12 cellular contexts compared by ENCODE assay signal in the genomic region with DNA sequence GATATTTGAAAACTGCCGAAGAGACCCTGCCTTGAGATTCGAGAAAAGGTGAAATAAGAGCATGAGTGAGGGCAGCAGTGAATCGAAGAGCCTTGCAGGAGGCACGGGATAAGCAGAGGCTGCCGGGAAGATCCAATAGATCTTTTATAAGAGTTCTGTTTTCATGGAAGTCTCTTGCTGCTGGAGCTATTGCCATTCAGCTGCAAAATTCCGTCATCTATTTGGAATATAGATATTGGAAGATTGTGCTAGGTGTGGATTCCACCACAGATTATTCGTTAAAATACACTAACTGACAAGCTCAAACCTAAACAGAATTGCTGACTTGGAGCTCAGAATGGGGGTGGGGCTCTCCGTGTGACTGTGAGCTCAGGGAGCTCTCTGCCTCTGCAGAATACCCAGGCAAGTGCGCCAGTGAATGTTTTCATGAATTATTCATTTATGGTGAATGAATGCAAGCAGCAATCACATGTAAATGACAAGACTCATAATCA.
DNase-seq lines count a peak whose midpoint lies in the region; ATAC-seq, FAIRE-seq and TF ChIP-seq lines count a peak whose summit lies in the region.
"Had no signal": no experiment of that assay in that cellular context is flagged by ENCODE, and none has a peak within 500 bp of the region (broad histone marks: within the 10 kb centered on the region; RNA-seq: fewer than 3 reads in every experiment).

No MANE protein-coding gene starts in this region.

- H3K9ac ChIP-seq in colonic mucosa (ENCODE audit: low read depth in 2 of 2, low read length in 2 of 2) = no peak overlapping the region

- TF ChIP-seq CTCF in colonic mucosa (IDR thresholded peaks at IDR 0.05) (no peak), pancreas (IDR thresholded peaks at IDR 0.05) (no peak), esophagus squamous epithelium (IDR thresholded peaks at IDR 0.05) (no peak), lower lobe of right lung (IDR thresholded peaks at IDR 0.05) (no peak)

- intact Hi-C loops in colonic mucosa (cut with DNase I) = no loop called here
- intact Hi-C loops in pancreas (cut with DNase I) = no loop called here
- intact Hi-C loops in esophagus squamous epithelium (cut with DNase I) = no loop called here
- intact Hi-C loops in lower lobe of right lung (cut with DNase I) = no loop called here

- 37 to 63% methylated on average over 9 of the region's 9 CpGs for WGBS in pancreas, 2 donors
- WGBS in esophagus squamous epithelium, 2 donors = 67 to 70% methylated on average over 9 of the region's 9 CpGs

- H3K27ac ChIP-seq in colonic mucosa (peak overlapping the region; percentile 29), temporal lobe (ENCODE audit: low read depth, low read length) (peak overlapping the region; percentile 78), pancreas (no peak overlapping the region), esophagus squamous epithelium (peak overlapping the region in 2 of 4 donors; percentile 30 to 62), lower lobe of right lung (no peak overlapping the region)
- H3K27ac ChIP-seq: cardiac muscle cell, heart right ventricle had no signal

- peak; percentile 36 for DNase-seq in NCI-H1436 (lab: John Stamatoyannopoulos, UW)
- no peak for DNase-seq in colonic mucosa
- peak; percentile 79 for DNase-seq in midbrain (lab: John Stamatoyannopoulos, UW)
- no peak for DNase-seq in pancreas
- no peak for DNase-seq in esophagus squamous epithelium (lab: John Stamatoyannopoulos, UW)
- no peak for DNase-seq in lower lobe of right lung
- DNase-seq: heart right ventricle, NCI-H1092 treated with DMSO at 0.1 percent for 48 hours had no signal

- ATAC-seq in pancreas (no peak), HG03432 (IDR thresholded peaks at IDR 0.05; ENCODE audit: unreplicated experiment) (no peak), lower lobe of right lung (no peak)
- ATAC-seq: stimulated activated effector memory CD8-positive, alpha-beta T cell treated with anti-CD3 and anti-CD28 coated beads, Interleukin-12 subunit alpha, Interleukin-12 subunit beta, amount 100 ng/mL, for 72 hours had no signal

- H3K9me3 ChIP-seq in colonic mucosa (no peaks in the 10 kb centered on the region), pancreas (no peaks in the 10 kb centered on the region), esophagus squamous epithelium (no peaks in the 10 kb centered on the region), lower lobe of right lung (no peaks in the 10 kb centered on the region)
- H3K9me3 ChIP-seq: heart right ventricle had no signal

- H3K4me1 ChIP-seq in colonic mucosa (no peaks in the 10 kb centered on the region), pancreas (no peaks in the 10 kb centered on the region), esophagus squamous epithelium (no peaks in the 10 kb centered on the region), lower lobe of right lung (peaks cover 12% of the 10 kb centered on the region)

- H3K4me3 ChIP-seq in colonic mucosa (no peak overlapping the region), pancreas (no peak overlapping the region), esophagus squamous epithelium (peak overlapping the region in 1 of 4 donors; percentile 37), lower lobe of right lung (no peak overlapping the region)
- H3K4me3 ChIP-seq: cardiac muscle cell had no signal

- H3K36me3 ChIP-seq in colonic mucosa = no peaks in the 10 kb centered on the region
- H3K36me3 ChIP-seq in pancreas = no peaks in the 10 kb centered on the region
- H3K36me3 ChIP-seq in esophagus squamous epithelium = no peaks in the 10 kb centered on the region
- no peaks in the 10 kb centered on the region for H3K36me3 ChIP-seq in lower lobe of right lung
- H3K36me3 ChIP-seq: cardiac muscle cell had no signal

- no peak for FAIRE-seq in pancreas (lab: Jason Lieb, UNC)

- TF ChIP-seq POLR2A in esophagus squamous epithelium (IDR thresholded peaks at IDR 0.05) = no peak

- H3K27me3 ChIP-seq in colonic mucosa = no peaks in the 10 kb centered on the region
- H3K27me3 ChIP-seq in pancreas = no peaks in the 10 kb centered on the region
- H3K27me3 ChIP-seq in esophagus squamous epithelium = peaks cover 0 to 4% (median 0%) of the 10 kb centered on the region in 4 donors
- H3K27me3 ChIP-seq in lower lobe of right lung (ENCODE audit: low read depth) = no peaks in the 10 kb centered on the region
- H3K27me3 ChIP-seq: cardiac muscle cell, heart right ventricle had no signal

Comparison
In these comparisons a context has a peak if more than half of its experiments do, and no peak if none do; other contexts are left out.
1. DNase-seq: peak in NCI-H1436 (single experiment) and midbrain (single experiment); none in colonic mucosa (single experiment), pancreas (0 of 6), esophagus squamous epithelium (single experiment) and lower lobe of right lung (single experiment).
2. H3K27ac ChIP-seq: peak in colonic mucosa (single experiment) and temporal lobe (single experiment); none in pancreas (0 of 4) and lower lobe of right lung (single experiment).